ENCODE assay signal across 20 cellular contexts in genomic region chr10:125857185-125857760, GRCh38. TPM values are rescaled to one million over a fixed set of nuclear protein-coding genes. Genes with fewer than 3 reads are reported as not detected.
"Had no signal": no experiment of that assay in that cellular context is flagged by ENCODE, and none has a peak within 500 bp of the region (broad histone marks: within the 10 kb centered on the region; RNA-seq: fewer than 3 reads in every experiment).

No MANE protein-coding gene starts in this region.

- DNase-seq: effector memory CD4-positive, alpha-beta T cell; foreskin fibroblast; glutamatergic neuron; kidney; left cardiac atrium; left ventricle myocardium inferior; lower lobe of right lung; naive B cell; nephron progenitor cell; sigmoid colon; stimulated activated CD4-positive, alpha-beta T cell treated with anti-CD3 and anti-CD28 coated beads, Interleukin-2, amount 100 ng/mL, for 24 hours; stimulated activated CD4-positive, alpha-beta T cell treated with anti-CD3 and anti-CD28 coated beads, Interleukin-4, amount 100 ng/mL, for 4 hours; stimulated activated naive B cell treated with anti-CD40 and anti-IgM and Interleukin-4, amounts not matched to agents 10 μg/mL and 1 μg/mL and 100 μg/mL, for 72 hours; stomach; substantia nigra; transverse colon had no signal

- H3K4me3 Mint-ChIP-seq: memory B cell; naive B cell; nephron progenitor cell; stimulated activated naive B cell treated with anti-CD40 and anti-IgM and Interleukin-4, amounts not matched to agents 10 μg/mL and 1 μg/mL and 100 μg/mL, for 72 hours had no signal

- H3K27me3 Mint-ChIP-seq: memory B cell; naive B cell; stimulated activated naive B cell treated with anti-CD40 and anti-IgM and Interleukin-4, amounts not matched to agents 10 μg/mL and 1 μg/mL and 100 μg/mL, for 72 hours had no signal

- H3K27ac Mint-ChIP-seq: nephron progenitor cell; stimulated activated naive B cell treated with anti-CD40 and anti-IgM and Interleukin-4, amounts not matched to agents 10 μg/mL and 1 μg/mL and 100 μg/mL, for 72 hours had no signal

- H3K4me1 Mint-ChIP-seq: memory B cell; naive B cell; nephron progenitor cell; stimulated activated naive B cell treated with anti-CD40 and anti-IgM and Interleukin-4, amounts not matched to agents 10 μg/mL and 1 μg/mL and 100 μg/mL, for 72 hours had no signal

- ATAC-seq: esophagus mucosa; gastroesophageal sphincter; left cardiac atrium; lower lobe of right lung; stimulated activated naive B cell treated with anti-CD40 and anti-IgM and Interleukin-4, amounts not matched to agents 10 μg/mL and 1 μg/mL and 100 μg/mL, for 72 hours had no signal

- H3K9me3 Mint-ChIP-seq: memory B cell; naive B cell; nephron progenitor cell; stimulated activated naive B cell treated with anti-CD40 and anti-IgM and Interleukin-4, amounts not matched to agents 10 μg/mL and 1 μg/mL and 100 μg/mL, for 72 hours had no signal

RNA-seq across cellular contexts. Expression of gene FANK1, which starts 39.1 kb away (rescaled TPM):
- total RNA-seq: thoracic aorta had no signal
